Comparison of ENCODE assay signal across 33 cellular contexts in genomic region chr2:181177376-181177775, GRCh38.
DNase-seq lines count a peak whose midpoint lies in the region; ATAC-seq, FAIRE-seq and TF ChIP-seq lines count a peak whose summit lies in the region.
"Had no signal": no experiment of that assay in that cellular context is flagged by ENCODE, and none has a peak within 500 bp of the region (broad histone marks: within the 10 kb centered on the region; RNA-seq: fewer than 3 reads in every experiment).

No MANE protein-coding gene starts in this region.

- peak; percentile 82 for FAIRE-seq in endometrium (lab: Jason Lieb, UNC)
- FAIRE-seq: HepG2, kidney had no signal

- ATAC-seq in activated naive CD8-positive, alpha-beta T cell treated with anti-CD3 and anti-CD28 coated beads, Interleukin-2, amount 50 U/mL, for 24 hours, result no peak
- ATAC-seq: esophagus mucosa, HCT116, heart right ventricle, HepG2, right cardiac atrium, Right ventricle myocardium inferior, SK-N-SH treated with all-trans-retinoic acid at 6 μM for 48 hours had no signal

- no peak for TF ChIP-seq CTCF in CD14-positive monocyte (IDR thresholded peaks at IDR 0.05)

- DNase-seq in activated naive CD8-positive, alpha-beta T cell treated with anti-CD3 and anti-CD28 coated beads, Interleukin-2, amount 50 U/mL, for 24 hours, result no peak
- DNase-seq in LHCN-M2 (ENCODE audit: low read depth), result peak; percentile 22
- no peak for DNase-seq in DMS153 treated with DMSO at 0.1 percent for 48 hours (lab: John Stamatoyannopoulos, UW; ENCODE audit: unreplicated experiment)
- DNase-seq in CD14-positive monocyte (ENCODE audit: low spot score), result no peak
- DNase-seq in NCI-H2107 (lab: John Stamatoyannopoulos, UW), result no peak
- DNase-seq: ACHN; activated naive CD4-positive, alpha-beta T cell; activated T-cell treated with anti-CD3 and anti-CD28 coated beads, Interleukin-2, amount 50 U/mL, for 48 hours; DMS79 treated with DMSO at 0.1 percent for 48 hours; foreskin keratinocyte; GF-D8; heart right ventricle; kidney; naive B cell; NCI-H1417 treated with DMSO at 0.1 percent for 48 hours; NCI-H2029 treated with DMSO at 0.1 percent for 48 hours; NCI-H526; NK-92 treated with Interleukin-12 subunit alpha and Interleukin-12 subunit beta, amount 100 ng/mL, for 24 hours; PC-9; posterior cingulate gyrus; right cardiac atrium; spleen; stimulated activated CD4-positive, alpha-beta T cell treated with anti-CD3 and anti-CD28 coated beads, Interleukin-2, amount 100 ng/mL, for 24 hours; stomach; T-helper 9 cell; thyroid gland had no signal

- H3K4me1 Mint-ChIP-seq in activated naive CD8-positive, alpha-beta T cell (ENCODE audit: low read depth), result peaks cover 45% of the 10 kb centered on the region
- H3K4me1 Mint-ChIP-seq in activated naive CD8-positive, alpha-beta T cell treated with anti-CD3 and anti-CD28 coated beads, Interleukin-2, amount 50 U/mL, for 24 hours, result peaks cover 51% of the 10 kb centered on the region
- peaks cover 2% of the 10 kb centered on the region for H3K4me1 Mint-ChIP-seq in CD14-positive monocyte
- H3K4me1 Mint-ChIP-seq: naive B cell had no signal

- peak overlapping the region; percentile 62 for H3K27ac Mint-ChIP-seq in activated naive CD8-positive, alpha-beta T cell
- H3K27ac Mint-ChIP-seq in activated naive CD8-positive, alpha-beta T cell treated with anti-CD3 and anti-CD28 coated beads, Interleukin-2, amount 50 U/mL, for 24 hours, result no peak overlapping the region
- no peak overlapping the region for H3K27ac Mint-ChIP-seq in CD14-positive monocyte

- H3K9me3 Mint-ChIP-seq in activated naive CD8-positive, alpha-beta T cell (ENCODE audit: low read depth), result peaks cover 4% of the 10 kb centered on the region
- H3K9me3 Mint-ChIP-seq in activated naive CD8-positive, alpha-beta T cell treated with anti-CD3 and anti-CD28 coated beads, Interleukin-2, amount 50 U/mL, for 24 hours, result peaks cover 5% of the 10 kb centered on the region
- peaks cover 0 to 4% (median 0%) of the 10 kb centered on the region in 7 donors for H3K9me3 Mint-ChIP-seq in CD14-positive monocyte
- H3K9me3 Mint-ChIP-seq: naive B cell had no signal

- no peaks in the 10 kb centered on the region for H3K27me3 Mint-ChIP-seq in activated naive CD8-positive, alpha-beta T cell
- H3K27me3 Mint-ChIP-seq in activated naive CD8-positive, alpha-beta T cell treated with anti-CD3 and anti-CD28 coated beads, Interleukin-2, amount 50 U/mL, for 24 hours, result no peaks in the 10 kb centered on the region
- peaks cover 0 to 2% (median 0%) of the 10 kb centered on the region in 3 donors for H3K27me3 Mint-ChIP-seq in CD14-positive monocyte (ENCODE audit: low read depth in 3 of 3)
- H3K27me3 Mint-ChIP-seq: naive B cell had no signal

- no peak overlapping the region for H3K4me3 Mint-ChIP-seq in activated naive CD8-positive, alpha-beta T cell
- H3K4me3 Mint-ChIP-seq in activated naive CD8-positive, alpha-beta T cell treated with anti-CD3 and anti-CD28 coated beads, Interleukin-2, amount 50 U/mL, for 24 hours, result no peak overlapping the region
- no peak overlapping the region for H3K4me3 Mint-ChIP-seq in CD14-positive monocyte
- H3K4me3 Mint-ChIP-seq: naive B cell had no signal

- intact Hi-C loops in CD14-positive monocyte (cut with micrococcal nuclease), result no loop called here

- H3K36me3 Mint-ChIP-seq in activated naive CD8-positive, alpha-beta T cell, result peaks cover 7% of the 10 kb centered on the region
- H3K36me3 Mint-ChIP-seq in activated naive CD8-positive, alpha-beta T cell treated with anti-CD3 and anti-CD28 coated beads, Interleukin-2, amount 50 U/mL, for 24 hours (ENCODE audit: low read depth), result no peaks in the 10 kb centered on the region
- no peaks in the 10 kb centered on the region for H3K36me3 Mint-ChIP-seq in CD14-positive monocyte
- H3K36me3 Mint-ChIP-seq: naive B cell had no signal
